21 cellular contexts compared by ENCODE assay signal in the genomic region with DNA sequence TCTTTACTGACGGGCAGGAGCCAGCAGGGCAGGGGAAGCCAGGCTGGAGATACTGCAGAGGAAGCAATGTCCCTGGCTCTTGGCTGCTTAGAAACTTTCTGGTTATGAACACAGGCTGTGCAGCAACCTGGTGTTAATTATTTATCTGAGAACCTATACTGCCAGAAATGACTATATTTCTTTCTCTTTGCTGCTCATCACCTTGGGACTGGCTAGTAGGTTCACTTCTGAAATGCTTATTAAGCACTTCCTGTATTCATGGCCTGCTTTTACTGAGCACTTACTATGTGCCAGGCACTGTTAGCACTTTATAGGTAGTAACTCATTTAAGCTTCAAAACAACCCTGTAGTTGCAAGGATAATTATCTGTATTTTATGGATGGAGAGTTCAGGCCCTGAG. TPM values are rescaled to one million over a fixed set of nuclear protein-coding genes. Genes with fewer than 3 reads are reported as not detected.
A peak's percentile ranks its signal among the peaks of the same experiment; 100 is the strongest.
DNase-seq lines count a peak whose midpoint lies in the region; ATAC-seq and TF ChIP-seq lines count a peak whose summit lies in the region.
"Had no signal": no experiment of that assay in that cellular context is flagged by ENCODE, and none has a peak within 500 bp of the region (broad histone marks: within the 10 kb centered on the region; RNA-seq: fewer than 3 reads in every experiment).

No MANE protein-coding gene starts in this region.

- H3K27ac ChIP-seq in endodermal cell (ENCODE audit: low read depth, low read length): no peak overlapping the region
- H3K27ac ChIP-seq: dorsolateral prefrontal cortex, left lung had no signal

- no peaks in the 10 kb centered on the region for H3K27me3 ChIP-seq in endodermal cell (ENCODE audit: control insufficient read depth, insufficient read depth, low read length, poor library complexity, severe bottlenecking)
- H3K27me3 ChIP-seq: dorsolateral prefrontal cortex, left lung had no signal

- no peaks in the 10 kb centered on the region for H3K27me3 Mint-ChIP-seq in stimulated activated naive CD8-positive, alpha-beta T cell treated with anti-CD3 and anti-CD28 coated beads, Interleukin-15, amount 100 ng/mL, for 72 hours
- no peaks in the 10 kb centered on the region for H3K27me3 Mint-ChIP-seq in natural killer cell (ENCODE audit: low read depth in 2 of 2)
- H3K27me3 Mint-ChIP-seq in endodermal cell (ENCODE audit: insufficient read depth): no peaks in the 10 kb centered on the region
- H3K27me3 Mint-ChIP-seq: activated CD4-positive, alpha-beta memory T cell treated with anti-CD3 and anti-CD28 coated beads, Interleukin-2, amount 10 ng/mL, durations not matched to agents 7 days and 5 days; stimulated activated naive CD8-positive, alpha-beta T cell treated with anti-CD3 and anti-CD28 coated beads, Interleukin-15, Interleukin-2, amounts not matched to agents 100 ng/mL and 50 ng/mL, for 24 hours; type B pancreatic cell had no signal

- intact Hi-C loops in natural killer cell (cut with micrococcal nuclease): no loop called here

- no peak overlapping the region for H3K9ac ChIP-seq in endodermal cell (ENCODE audit: extremely low read depth, low read length, poor library complexity, severe bottlenecking)

- no peak overlapping the region for H3K27ac Mint-ChIP-seq in stimulated activated naive CD8-positive, alpha-beta T cell treated with anti-CD3 and anti-CD28 coated beads, Interleukin-15, amount 100 ng/mL, for 72 hours
- H3K27ac Mint-ChIP-seq in natural killer cell: no peak overlapping the region
- no peak overlapping the region for H3K27ac Mint-ChIP-seq in endodermal cell
- H3K27ac Mint-ChIP-seq: activated CD4-positive, alpha-beta memory T cell treated with anti-CD3 and anti-CD28 coated beads, Interleukin-2, amount 10 ng/mL, durations not matched to agents 7 days and 5 days; CD14-positive monocyte; stimulated activated naive CD8-positive, alpha-beta T cell treated with anti-CD3 and anti-CD28 coated beads, Interleukin-15, Interleukin-2, amounts not matched to agents 100 ng/mL and 50 ng/mL, for 24 hours; type B pancreatic cell; WTC11 had no signal

- no peaks in the 10 kb centered on the region for H3K9me3 Mint-ChIP-seq in stimulated activated naive CD8-positive, alpha-beta T cell treated with anti-CD3 and anti-CD28 coated beads, Interleukin-15, amount 100 ng/mL, for 72 hours
- no peaks in the 10 kb centered on the region for H3K9me3 Mint-ChIP-seq in natural killer cell
- H3K9me3 Mint-ChIP-seq in endodermal cell: no peaks in the 10 kb centered on the region
- H3K9me3 Mint-ChIP-seq: activated CD4-positive, alpha-beta memory T cell treated with anti-CD3 and anti-CD28 coated beads, Interleukin-2, amount 10 ng/mL, durations not matched to agents 7 days and 5 days; CD14-positive monocyte; stimulated activated naive CD8-positive, alpha-beta T cell treated with anti-CD3 and anti-CD28 coated beads, Interleukin-15, Interleukin-2, amounts not matched to agents 100 ng/mL and 50 ng/mL, for 24 hours; type B pancreatic cell; WTC11 had no signal

- DNase-seq in stimulated activated naive CD8-positive, alpha-beta T cell treated with anti-CD3 and anti-CD28 coated beads, Interleukin-15, amount 100 ng/mL, for 72 hours: no peak
- DNase-seq in stimulated activated naive CD8-positive, alpha-beta T cell treated with anti-CD3 and anti-CD28 coated beads, Interleukin-15, Interleukin-2, amounts not matched to agents 100 U/mL and 50 U/mL, for 24 hours: no peak
- DNase-seq in DMS 273 (lab: John Stamatoyannopoulos, UW; ENCODE audit: unreplicated experiment): no peak
- no peak for DNase-seq in stimulated activated CD4-positive, alpha-beta T cell treated with anti-CD3 and anti-CD28 coated beads, Interleukin-2, amount 100 ng/mL, for 48 hours
- DNase-seq in natural killer cell: no peak
- no peak for DNase-seq in endodermal cell
- DNase-seq: activated CD4-positive, alpha-beta memory T cell treated with anti-CD3 and anti-CD28 coated beads, Interleukin-2, amount 10 ng/mL, durations not matched to agents 7 days and 5 days; activated T-cell treated with anti-CD3 and anti-CD28 coated beads, Interleukin-2, amount 50 U/mL, for 48 hours; dorsolateral prefrontal cortex; left lung; mucosa of descending colon; NCI-H524; retina; SHP77 had no signal

- no peaks in the 10 kb centered on the region for H3K4me1 ChIP-seq in endodermal cell (ENCODE audit: control insufficient read depth, insufficient read depth, low read length)
- H3K4me1 ChIP-seq: left lung had no signal

- no peak overlapping the region for H3K4me3 Mint-ChIP-seq in stimulated activated naive CD8-positive, alpha-beta T cell treated with anti-CD3 and anti-CD28 coated beads, Interleukin-15, amount 100 ng/mL, for 72 hours
- H3K4me3 Mint-ChIP-seq in natural killer cell: no peak overlapping the region
- no peak overlapping the region for H3K4me3 Mint-ChIP-seq in endodermal cell
- H3K4me3 Mint-ChIP-seq: activated CD4-positive, alpha-beta memory T cell treated with anti-CD3 and anti-CD28 coated beads, Interleukin-2, amount 10 ng/mL, durations not matched to agents 7 days and 5 days; CD14-positive monocyte; stimulated activated naive CD8-positive, alpha-beta T cell treated with anti-CD3 and anti-CD28 coated beads, Interleukin-15, Interleukin-2, amounts not matched to agents 100 ng/mL and 50 ng/mL, for 24 hours; type B pancreatic cell; WTC11 had no signal

- H3K36me3 ChIP-seq in endodermal cell (ENCODE audit: control insufficient read depth, insufficient read depth, low read length): no peaks in the 10 kb centered on the region
- H3K36me3 ChIP-seq: left lung had no signal

- no peaks in the 10 kb centered on the region for H3K4me1 Mint-ChIP-seq in stimulated activated naive CD8-positive, alpha-beta T cell treated with anti-CD3 and anti-CD28 coated beads, Interleukin-15, amount 100 ng/mL, for 72 hours
- no peaks in the 10 kb centered on the region for H3K4me1 Mint-ChIP-seq in natural killer cell
- H3K4me1 Mint-ChIP-seq in endodermal cell: no peaks in the 10 kb centered on the region
- H3K4me1 Mint-ChIP-seq: CD14-positive monocyte had no signal

- peak; percentile 26 for ATAC-seq in stimulated activated naive CD8-positive, alpha-beta T cell treated with anti-CD3 and anti-CD28 coated beads, Interleukin-15, amount 100 ng/mL, for 72 hours
- ATAC-seq in stimulated activated naive CD8-positive, alpha-beta T cell treated with anti-CD3 and anti-CD28 coated beads, Interleukin-15, Interleukin-2, amounts not matched to agents 100 U/mL and 50 U/mL, for 24 hours: no peak
- peak; percentile 43 for ATAC-seq in GM21737 (IDR thresholded peaks at IDR 0.05; ENCODE audit: unreplicated experiment)
- ATAC-seq in HG03159 (IDR thresholded peaks at IDR 0.05; ENCODE audit: unreplicated experiment): peak; percentile 65
- no peak for ATAC-seq in natural killer cell
- ATAC-seq: esophagus mucosa, left lung, mucosa of descending colon had no signal

- no peak for TF ChIP-seq CTCF in natural killer cell (IDR thresholded peaks at IDR 0.05)
- TF ChIP-seq CTCF in endodermal cell (conservative IDR thresholded peaks at IDR 0.05): no peak

- H3K9me3 ChIP-seq in endodermal cell (ENCODE audit: control insufficient read depth, low read length): no peaks in the 10 kb centered on the region
- H3K9me3 ChIP-seq: left lung, mucosa of descending colon had no signal

- no peak overlapping the region for H3K4me3 ChIP-seq in endodermal cell (ENCODE audit: low read length)
- H3K4me3 ChIP-seq: dorsolateral prefrontal cortex, left lung, mucosa of descending colon had no signal

- H3K36me3 Mint-ChIP-seq in natural killer cell: no peaks in the 10 kb centered on the region
- H3K36me3 Mint-ChIP-seq in endodermal cell (ENCODE audit: low read depth): no peaks in the 10 kb centered on the region
- H3K36me3 Mint-ChIP-seq: CD14-positive monocyte, type B pancreatic cell, WTC11 had no signal

- WGBS in endodermal cell (ENCODE audit: insufficient coverage in 1 of 2, insufficient read length in 1 of 2), 2 experiments: 94 to 100% methylated on average over 1 of the region's 1 CpG

RNA-seq across cellular contexts. Expression of gene RAB11A, which starts 57.6 kb away (rescaled TPM):
- 10 to 100 TPM; 84.7 to 97.1 (median 87.5) TPM for total RNA-seq in natural killer cell
- 100 to 1,000 TPM; 233 to 295 TPM for total RNA-seq in endodermal cell
- 249 TPM for polyA plus RNA-seq in endodermal cell (2013, experiment 1 of 2)
- polyA plus RNA-seq in endodermal cell (2013, experiment 2 of 2): 228 TPM

Comparison
In these comparisons a context has a peak if more than half of its experiments do, and no peak if none do; other contexts are left out.
1. ATAC-seq: peak in stimulated activated naive CD8-positive, alpha-beta T cell treated with anti-CD3 and anti-CD28 coated beads, Interleukin-15, amount 100 ng/mL, for 72 hours (single experiment), GM21737 (single experiment) and HG03159 (single experiment); none in stimulated activated naive CD8-positive, alpha-beta T cell treated with anti-CD3 and anti-CD28 coated beads, Interleukin-15, Interleukin-2, amounts not matched to agents 100 U/mL and 50 U/mL, for 24 hours (single experiment) and natural killer cell (0 of 3).